21 cellular contexts compared by ENCODE assay signal in the genomic region with DNA sequence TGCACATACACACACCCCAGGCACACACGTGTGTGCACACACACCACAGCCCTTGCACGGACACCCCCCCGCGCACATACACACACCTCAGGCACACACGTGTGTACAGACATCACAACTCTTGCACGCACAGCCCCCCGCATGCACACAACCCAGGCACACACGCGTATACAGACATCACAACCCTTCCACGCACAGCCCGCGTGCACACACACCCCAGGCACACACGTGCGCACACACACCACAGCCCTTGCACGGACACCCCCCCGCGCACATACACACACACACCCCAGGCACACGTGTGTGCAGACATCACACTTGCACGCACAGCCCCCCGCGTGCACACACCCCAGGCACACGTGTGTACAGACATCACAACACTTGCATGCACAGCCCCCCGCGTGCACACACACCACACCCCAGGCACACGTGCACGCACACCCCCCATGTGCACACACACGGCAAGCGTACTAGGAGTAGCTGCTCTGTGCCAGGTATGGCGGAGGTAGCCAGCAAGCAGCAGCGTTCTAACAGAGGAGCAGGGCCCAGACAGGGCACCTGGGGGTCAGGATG.
"Had no signal": no experiment of that assay in that cellular context is flagged by ENCODE, and none has a peak within 500 bp of the region (broad histone marks: within the 10 kb centered on the region; RNA-seq: fewer than 3 reads in every experiment).

No MANE protein-coding gene starts in this region.

- H3K9ac ChIP-seq: parathyroid adenoma had no signal

- DNase-seq: activated CD4-positive, alpha-beta memory T cell treated with anti-CD3 and anti-CD28 coated beads for 36 hours; activated gamma-delta T cell treated with Interleukin-2 at 50 U/mL for 16 hours; activated naive CD8-positive, alpha-beta T cell treated with anti-CD3 and anti-CD28 coated beads, Interleukin-2, amount 10 ng/mL, durations not matched to agents 7 days and 5 days; activated T-cell treated with anti-CD3 and anti-CD28 coated beads for 4 hours; body of pancreas; heart right ventricle; immature natural killer cell; kidney glomerular epithelial cell; left ventricle myocardium inferior; naive thymus-derived CD8-positive, alpha-beta T cell; sigmoid colon; stimulated activated CD4-positive, alpha-beta T cell treated with anti-CD3 and anti-CD28 coated beads, Interleukin-4, amount 100 ng/mL, for 4 hours; stimulated activated naive CD4-positive, alpha-beta T cell treated with Interleukin-2 at 50 U/mL for 16 hours; SW 1271; transverse colon had no signal

- H3K4me3 ChIP-seq: body of pancreas, heart right ventricle, left ventricle myocardium inferior, sigmoid colon, suprapubic skin, transverse colon had no signal

- H3K27me3 Mint-ChIP-seq: activated CD4-positive, alpha-beta memory T cell treated with anti-CD3 and anti-CD28 coated beads for 36 hours; activated naive CD8-positive, alpha-beta T cell treated with anti-CD3 and anti-CD28 coated beads, Interleukin-2, amount 10 ng/mL, durations not matched to agents 7 days and 5 days; memory B cell; naive thymus-derived CD8-positive, alpha-beta T cell had no signal

- H3K27ac Mint-ChIP-seq: activated CD4-positive, alpha-beta memory T cell treated with anti-CD3 and anti-CD28 coated beads for 36 hours; activated naive CD8-positive, alpha-beta T cell treated with anti-CD3 and anti-CD28 coated beads, Interleukin-2, amount 10 ng/mL, durations not matched to agents 7 days and 5 days; activated T-helper 1 cell treated with anti-CD3 and anti-CD28 coated beads, Interleukin-12 subunit alpha, Interleukin-12 subunit beta, Interleukin-2, Interleukin-4 antibody, amounts not matched to agents 30 ng/mL and 10 ng/mL and 1 ng/mL, durations not matched to agents 14 hours and 24 hours and 36 hours; memory B cell; T-helper 2 cell treated with Interferon-gamma antibody and Interleukin-4, amounts not matched to agents 5 μg/mL and 100 μg/mL, for 36 hours had no signal

- H3K4me1 Mint-ChIP-seq: immature natural killer cell, memory B cell had no signal

- H3K9me3 Mint-ChIP-seq: activated CD4-positive, alpha-beta memory T cell treated with anti-CD3 and anti-CD28 coated beads for 36 hours; activated naive CD8-positive, alpha-beta T cell treated with anti-CD3 and anti-CD28 coated beads, Interleukin-2, amount 10 ng/mL, durations not matched to agents 7 days and 5 days; activated T-helper 1 cell treated with anti-CD3 and anti-CD28 coated beads, Interleukin-12 subunit alpha, Interleukin-12 subunit beta, Interleukin-2, Interleukin-4 antibody, amounts not matched to agents 30 ng/mL and 10 ng/mL and 1 ng/mL, durations not matched to agents 14 hours and 24 hours and 36 hours; immature natural killer cell; memory B cell; naive thymus-derived CD8-positive, alpha-beta T cell; T-helper 2 cell treated with Interferon-gamma antibody and Interleukin-4, amounts not matched to agents 5 μg/mL and 100 μg/mL, for 36 hours had no signal

- H3K27me3 ChIP-seq: body of pancreas, heart right ventricle, neutrophil, sigmoid colon, suprapubic skin, transverse colon had no signal

- H3K27ac ChIP-seq: body of pancreas, heart right ventricle, left ventricle myocardium inferior, neutrophil, parathyroid adenoma, sigmoid colon, suprapubic skin, transverse colon had no signal

- H3K4me3 Mint-ChIP-seq: activated CD4-positive, alpha-beta memory T cell treated with anti-CD3 and anti-CD28 coated beads for 36 hours; activated naive CD8-positive, alpha-beta T cell treated with anti-CD3 and anti-CD28 coated beads, Interleukin-2, amount 10 ng/mL, durations not matched to agents 7 days and 5 days; activated T-helper 1 cell treated with anti-CD3 and anti-CD28 coated beads, Interleukin-12 subunit alpha, Interleukin-12 subunit beta, Interleukin-2, Interleukin-4 antibody, amounts not matched to agents 30 ng/mL and 10 ng/mL and 1 ng/mL, durations not matched to agents 14 hours and 24 hours and 36 hours; immature natural killer cell; memory B cell; naive thymus-derived CD8-positive, alpha-beta T cell; T-helper 2 cell treated with Interferon-gamma antibody and Interleukin-4, amounts not matched to agents 5 μg/mL and 100 μg/mL, for 36 hours had no signal

- H2AFZ ChIP-seq: parathyroid adenoma had no signal

- H3K9me3 ChIP-seq: body of pancreas, heart right ventricle, left ventricle myocardium inferior, neutrophil, sigmoid colon, suprapubic skin, transverse colon had no signal

- ATAC-seq: body of pancreas; heart right ventricle; naive thymus-derived CD8-positive, alpha-beta T cell had no signal

- H3K4me1 ChIP-seq: body of pancreas, parathyroid adenoma, suprapubic skin, transverse colon had no signal

- H3K79me2 ChIP-seq: parathyroid adenoma had no signal
